Comparison of ENCODE assay signal across 8 cellular contexts in the genomic region with DNA sequence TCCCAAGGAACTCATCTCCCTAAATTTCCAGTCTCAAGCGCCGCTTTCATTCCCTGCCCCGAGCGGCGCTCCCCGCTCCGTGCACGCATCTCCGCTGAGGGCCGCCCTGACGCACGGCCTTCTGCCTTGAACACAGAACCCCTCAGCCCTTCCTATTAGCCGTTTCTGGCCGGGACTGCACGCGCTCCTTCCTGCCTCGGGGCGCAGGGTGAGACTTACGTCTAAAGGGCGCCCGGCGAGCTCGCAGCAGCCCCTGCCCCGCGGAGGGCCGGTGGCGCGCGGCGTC. TPM values are rescaled to one million over a fixed set of nuclear protein-coding genes. Genes with fewer than 3 reads are reported as not detected.
DNase-seq lines count a peak whose midpoint lies in the region; ATAC-seq, FAIRE-seq and TF ChIP-seq lines count a peak whose summit lies in the region.

No MANE protein-coding gene starts in this region.

- H3K36me3 ChIP-seq in iPS-15b (ENCODE audit: control insufficient read depth, insufficient read depth, low read length) = peaks cover 10% of the 10 kb centered on the region

- FAIRE-seq in GM12892 (lab: Jason Lieb, UNC) = no peak

- TF ChIP-seq POLR2A in GM12892 (IDR thresholded peaks at IDR 0.05; ENCODE audit: low read depth, low read length) = no peak

- H3K27ac ChIP-seq in angular gyrus (ENCODE audit: low read depth, low read length) (peak overlapping the region; percentile 100), skin epidermis (peak overlapping the region; percentile 65 to 100 (median 99))

- H3K27me3 ChIP-seq in iPS-15b (ENCODE audit: control insufficient read depth, insufficient read depth, low read length) = no peaks in the 10 kb centered on the region

- H3K4me3 ChIP-seq in iPS-15b (ENCODE audit: low read depth, low read length) (peak overlapping the region; percentile 88), skin epidermis (peak overlapping the region; percentile 86 to 98 (median 90))

- peaks cover 5% of the 10 kb centered on the region for H3K4me1 ChIP-seq in iPS-15b (ENCODE audit: control insufficient read depth, insufficient read depth, low read length)

- peak overlapping the region; percentile 98 for H3K9ac ChIP-seq in iPS-15b (ENCODE audit: low read depth, low read length)

- peak; percentile 43 for ATAC-seq in HG02588 (IDR thresholded peaks at IDR 0.05; ENCODE audit: unreplicated experiment)

- peak in 3 of 4 experiments; percentile 47 to 63 (median 53) for DNase-seq in activated naive CD4-positive, alpha-beta T cell (lab: John Stamatoyannopoulos, UW)
- DNase-seq in activated naive CD4-positive, alpha-beta T cell treated with Interleukin-2 at 50 U/mL for 16 hours = no peak
- peak; percentile 13 for DNase-seq in NCI-H1048 (lab: John Stamatoyannopoulos, UW)
- no peak for DNase-seq in GM12892 (ENCODE audit: insufficient read length)

- H3K9me3 ChIP-seq in iPS-15b (ENCODE audit: control insufficient read depth, insufficient read depth, low read length) = no peaks in the 10 kb centered on the region

RNA-seq across cellular contexts. Expression of a gene that starts 0.8 kb away (rescaled TPM):
- 77.0 TPM for polyA plus RNA-seq in GM12892 (2012; ENCODE audit: missing spikeins)

Comparison
In these comparisons a context has a peak if more than half of its experiments do, and no peak if none do; other contexts are left out.
1. DNase-seq: peak in activated naive CD4-positive, alpha-beta T cell (3 of 4) and NCI-H1048 (single experiment); none in activated naive CD4-positive, alpha-beta T cell treated with Interleukin-2 at 50 U/mL for 16 hours (single experiment) and GM12892 (single experiment).